33 cellular contexts compared by ENCODE assay signal in the genomic region with DNA sequence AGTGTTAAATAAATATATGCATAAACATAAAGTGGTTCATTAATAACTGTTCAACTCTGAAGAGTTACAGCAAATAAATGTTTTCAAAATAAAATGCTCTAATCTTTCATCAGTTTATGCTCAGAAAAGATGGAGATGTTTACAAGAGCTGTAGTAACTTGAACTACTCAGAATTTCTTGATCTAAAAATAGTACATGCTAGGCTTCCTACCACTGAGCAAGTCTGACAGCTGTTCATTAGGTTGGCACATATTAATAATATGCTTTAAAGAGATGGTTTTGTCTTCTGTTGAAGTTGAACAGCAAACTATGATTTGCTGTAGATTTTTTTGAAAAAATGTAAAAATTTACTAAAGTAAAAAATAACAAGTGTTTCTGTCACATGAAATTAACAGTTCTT. TPM values are rescaled to one million over a fixed set of nuclear protein-coding genes. Genes with fewer than 3 reads are reported as not detected.
"Had no signal": no experiment of that assay in that cellular context is flagged by ENCODE, and none has a peak within 500 bp of the region (broad histone marks: within the 10 kb centered on the region; RNA-seq: fewer than 3 reads in every experiment).

No MANE protein-coding gene starts in this region.

- H3K4me1 ChIP-seq: Peyer's patch had no signal

- DNase-seq: activated B cell treated with CpG ODN at 0.5 μM for 24 hours; activated CD4-positive, alpha-beta memory T cell treated with anti-CD3 and anti-CD28 coated beads for 36 hours; activated CD4-positive, alpha-beta T cell treated with anti-CD3 and anti-CD28 coated beads for 4 hours; activated CD4-positive, alpha-beta T cell treated with anti-CD3 and anti-CD28 coated beads, Interleukin-2, amount 50 U/mL, for 1 hour; activated CD4-positive, CD25-positive, alpha-beta regulatory T cell treated with anti-CD3 and anti-CD28 coated beads, Interleukin-2, amount 50 U/mL, for 72 hours; activated CD8-positive, alpha-beta memory T cell treated with anti-CD3 and anti-CD28 coated beads, Interleukin-2, amount 50 U/mL, for 4 hours; activated naive CD4-positive, alpha-beta T cell treated with anti-CD3 and anti-CD28 coated beads, Interleukin-2, amount 10 ng/mL, durations not matched to agents 7 days and 5 days; activated naive CD8-positive, alpha-beta T cell treated with anti-CD3 and anti-CD28 coated beads, Interleukin-2, amount 50 U/mL, for 24 hours; activated T-cell treated with anti-CD3 and anti-CD28 coated beads for 4 hours; activated T-cell treated with anti-CD3 and anti-CD28 coated beads, Interleukin-2, amount 50 U/mL, for 4 hours; anterior cingulate cortex; brain microvascular endothelial cell; central memory CD4-positive, alpha-beta T cell; Kasumi-1; KG1; NCI-H1092 treated with DMSO at 0.1 percent for 48 hours; NCI-H1417; NCI-H146; NCI-H187 treated with DMSO at 0.1 percent for 48 hours; NCI-H2081; NCI-H69; NCI-H82; Peyer's patch; SIG-M5; SW 1271; T-helper 1 cell; T-helper 2 cell; T-helper 9 cell had no signal

- H3K9me3 ChIP-seq: Peyer's patch had no signal

- H3K27me3 ChIP-seq: brain microvascular endothelial cell, Peyer's patch had no signal

- H3K27ac ChIP-seq: brain microvascular endothelial cell, Peyer's patch, RWPE1, VCaP had no signal

- ATAC-seq: activated naive CD8-positive, alpha-beta T cell treated with anti-CD3 and anti-CD28 coated beads, Interleukin-2, amount 50 U/mL, for 24 hours; activated T-cell treated with anti-CD3 and anti-CD28 coated beads, Interleukin-2, amount 50 U/mL, for 4 hours; Right ventricle myocardium inferior had no signal

- H3K36me3 ChIP-seq: brain microvascular endothelial cell, Peyer's patch had no signal

- H3K4me3 ChIP-seq: Peyer's patch had no signal

RNA-seq across cellular contexts. Expression of a gene that starts 10.8 kb away (rescaled TPM):
- total RNA-seq: activated B cell treated with CpG ODN at 0.5 μM for 24 hours; activated CD4-positive, alpha-beta memory T cell treated with anti-CD3 and anti-CD28 coated beads for 36 hours; activated T-cell treated with anti-CD3 and anti-CD28 coated beads, Interleukin-2, amount 50 U/mL, for 4 hours; activated T-helper 1 cell treated with anti-CD3 and anti-CD28 coated beads, Interleukin-12 subunit alpha, Interleukin-12 subunit beta, Interleukin-2, Interleukin-4 antibody, amounts not matched to agents 30 ng/mL and 10 ng/mL and 1 ng/mL, durations not matched to agents 14 hours and 24 hours and 36 hours; Peyer's patch; SK-MEL-5 had no signal
